ENCODE assay signal across 21 cellular contexts in the genomic region with DNA sequence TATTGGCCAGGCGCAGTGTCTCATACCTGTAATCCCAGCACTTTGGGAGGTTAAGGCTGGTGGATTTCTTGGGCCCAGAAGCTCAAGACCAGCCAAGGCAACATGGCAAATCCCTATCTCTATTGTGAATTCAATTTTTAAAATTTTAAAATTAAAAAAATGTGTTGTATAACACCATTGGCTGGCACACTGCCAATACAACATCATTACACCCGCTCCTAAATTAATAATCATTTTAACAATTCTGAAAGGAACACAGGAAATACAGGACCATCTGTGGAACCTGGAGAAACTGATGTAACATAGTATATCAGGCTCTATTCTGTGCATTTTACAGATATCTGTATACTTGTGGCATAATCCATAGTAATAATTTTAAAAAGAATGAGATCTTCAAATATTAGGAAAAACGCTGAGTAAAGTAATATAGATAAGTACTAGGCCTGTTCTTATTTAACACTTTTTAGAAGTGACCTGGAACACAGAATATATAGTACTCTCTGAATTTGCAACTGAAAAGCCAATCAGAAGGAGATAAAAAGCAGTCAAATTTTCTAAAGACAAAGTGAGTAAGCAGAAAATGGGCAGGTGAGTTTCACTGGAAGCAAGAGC.
A peak's percentile ranks its signal among the peaks of the same experiment; 100 is the strongest.
DNase-seq lines count a peak whose midpoint lies in the region; ATAC-seq and TF ChIP-seq lines count a peak whose summit lies in the region.
"Had no signal": no experiment of that assay in that cellular context is flagged by ENCODE, and none has a peak within 500 bp of the region (broad histone marks: within the 10 kb centered on the region; RNA-seq: fewer than 3 reads in every experiment).

No MANE protein-coding gene starts in this region.

- no peak for ATAC-seq in RWPE2 (ENCODE audit: low read depth)
- no peak for ATAC-seq in GM21528 (IDR thresholded peaks at IDR 0.05; ENCODE audit: low FRiP score, unreplicated experiment)
- ATAC-seq: activated CD8-positive, alpha-beta memory T cell treated with anti-CD3 and anti-CD28 coated beads, Interleukin-2, amount 10 ng/mL, durations not matched to agents 7 days and 5 days; T-helper 17 cell had no signal

- no peak for DNase-seq in right atrium auricular region (ENCODE audit: low spot score)
- no peak for DNase-seq in cardiac septum (ENCODE audit: low spot score)
- no peak for DNase-seq in RWPE2 (ENCODE audit: low spot score)
- DNase-seq in NCI-H187 (lab: John Stamatoyannopoulos, UW), result no peak
- no peak for DNase-seq in hepatic stellate cell (ENCODE audit: low spot score)
- DNase-seq: activated CD4-positive, alpha-beta T cell treated with anti-CD3 and anti-CD28 coated beads for 48 hours; activated CD8-positive, alpha-beta memory T cell treated with anti-CD3 and anti-CD28 coated beads, Interleukin-2, amount 10 ng/mL, durations not matched to agents 7 days and 5 days; effector CD4-positive, alpha-beta T cell; erythroblast; H7; NCI-H2227 treated with DMSO at 0.1 percent for 48 hours; NCI-H774; occipital lobe; PC-3; retina; SJCRH30; T-helper 17 cell had no signal

- TF ChIP-seq CTCF in right atrium auricular region (IDR thresholded peaks at IDR 0.05), result no peak
- TF ChIP-seq CTCF in RWPE2 (IDR thresholded peaks at IDR 0.05; ENCODE audit: poor library complexity, severe bottlenecking), result no peak
- TF ChIP-seq CTCF in nephron (IDR thresholded peaks at IDR 0.05; ENCODE audit: unreplicated experiment in 3 of 3), result no peak

- peak overlapping the region; percentile 36 to 77 (median 58) for H3K4me3 Mint-ChIP-seq in nephron
- H3K4me3 Mint-ChIP-seq: activated CD8-positive, alpha-beta memory T cell treated with anti-CD3 and anti-CD28 coated beads, Interleukin-2, amount 10 ng/mL, durations not matched to agents 7 days and 5 days; activated naive CD8-positive, alpha-beta T cell; T-helper 17 cell had no signal

- H3K4me1 ChIP-seq in right atrium auricular region, result peaks cover 0 to 41% of the 10 kb centered on the region in 2 donors
- peaks cover 11% of the 10 kb centered on the region for H3K4me1 ChIP-seq in RWPE2 (ENCODE audit: insufficient read depth, poor library complexity, severe bottlenecking)

- peak overlapping the region in 2 of 3 experiments; percentile 9 to 52 for H3K27ac Mint-ChIP-seq in nephron
- H3K27ac Mint-ChIP-seq: activated CD8-positive, alpha-beta memory T cell treated with anti-CD3 and anti-CD28 coated beads, Interleukin-2, amount 10 ng/mL, durations not matched to agents 7 days and 5 days; activated naive CD8-positive, alpha-beta T cell; T-helper 17 cell had no signal

- no peaks in the 10 kb centered on the region for H3K9me3 ChIP-seq in right atrium auricular region
- H3K9me3 ChIP-seq in RWPE2 (ENCODE audit: severe bottlenecking), result no peaks in the 10 kb centered on the region
- H3K9me3 ChIP-seq: SJCRH30 had no signal

- peaks cover 54% of the 10 kb centered on the region for H3K4me1 Mint-ChIP-seq in nephron
- H3K4me1 Mint-ChIP-seq: activated CD8-positive, alpha-beta memory T cell treated with anti-CD3 and anti-CD28 coated beads, Interleukin-2, amount 10 ng/mL, durations not matched to agents 7 days and 5 days had no signal

- intact Hi-C loops in cardiac septum (cut with DNase I), result loop anchor here (5.0 kb wide), 1 partner anchor 75 kb away; no protein-coding TSS in a partner anchor

- H3K36me3 ChIP-seq in right atrium auricular region (no peaks in the 10 kb centered on the region), RWPE2 (ENCODE audit: low read depth) (peaks cover under 1% of the 10 kb centered on the region; the same call in 1 of the 2 replicates)
- H3K36me3 ChIP-seq: SJCRH30 had no signal

- H3K27me3 Mint-ChIP-seq in nephron (ENCODE audit: low read depth), result peaks cover 4% of the 10 kb centered on the region

- H3K27me3 ChIP-seq in right atrium auricular region (no peaks in the 10 kb centered on the region), RWPE2 (ENCODE audit: insufficient read depth, poor library complexity, severe bottlenecking) (no peaks in the 10 kb centered on the region)
- H3K27me3 ChIP-seq: SJCRH30 had no signal

- H3K27ac ChIP-seq in right atrium auricular region (peak overlapping the region; percentile 6 to 54), RWPE2 (ENCODE audit: poor library complexity, severe bottlenecking) (peak overlapping the region; percentile 97)
- H3K27ac ChIP-seq: C4-2B, SJCRH30 had no signal

- H3K9me3 Mint-ChIP-seq in nephron, result no peaks in the 10 kb centered on the region

- no peaks in the 10 kb centered on the region for H3K36me3 Mint-ChIP-seq in nephron (ENCODE audit: low read depth)
- H3K36me3 Mint-ChIP-seq: activated CD8-positive, alpha-beta memory T cell treated with anti-CD3 and anti-CD28 coated beads, Interleukin-2, amount 10 ng/mL, durations not matched to agents 7 days and 5 days; activated naive CD8-positive, alpha-beta T cell had no signal

- H3K4me3 ChIP-seq in right atrium auricular region, result no peak overlapping the region
- H3K4me3 ChIP-seq in RWPE2 (ENCODE audit: severe bottlenecking), result no peak overlapping the region
- H3K4me3 ChIP-seq: SJCRH30 had no signal
